In the genomic region with DNA sequence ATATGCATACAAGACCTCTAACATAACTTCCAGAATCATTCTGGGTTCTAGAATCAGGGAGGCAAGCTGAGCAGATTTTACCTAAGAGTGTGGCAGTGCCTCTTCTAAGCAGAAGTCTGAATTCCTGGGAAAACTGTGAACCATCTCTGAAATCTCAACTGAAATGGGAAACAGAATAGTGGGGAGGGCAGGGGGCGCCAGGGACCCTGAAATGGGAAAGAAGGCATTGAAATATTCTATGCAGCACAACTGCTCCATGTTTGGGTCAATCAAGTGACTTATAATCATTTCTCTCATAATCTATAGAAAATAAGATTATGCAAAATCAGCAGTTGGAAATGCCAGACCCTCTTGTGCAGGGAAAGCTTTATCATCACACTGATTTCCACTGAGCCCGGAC, we compare ENCODE assay signal across 1 cellular context.
TF ChIP-seq lines count a peak whose summit lies in the region.

No MANE protein-coding gene starts in this region.

TF ChIP-seq in SK-N-SH, 30 proteins besides CTCF, POLR2A, EP300 and RAD21 (continued from another document):
- TF ChIP-seq, protein P1, sequence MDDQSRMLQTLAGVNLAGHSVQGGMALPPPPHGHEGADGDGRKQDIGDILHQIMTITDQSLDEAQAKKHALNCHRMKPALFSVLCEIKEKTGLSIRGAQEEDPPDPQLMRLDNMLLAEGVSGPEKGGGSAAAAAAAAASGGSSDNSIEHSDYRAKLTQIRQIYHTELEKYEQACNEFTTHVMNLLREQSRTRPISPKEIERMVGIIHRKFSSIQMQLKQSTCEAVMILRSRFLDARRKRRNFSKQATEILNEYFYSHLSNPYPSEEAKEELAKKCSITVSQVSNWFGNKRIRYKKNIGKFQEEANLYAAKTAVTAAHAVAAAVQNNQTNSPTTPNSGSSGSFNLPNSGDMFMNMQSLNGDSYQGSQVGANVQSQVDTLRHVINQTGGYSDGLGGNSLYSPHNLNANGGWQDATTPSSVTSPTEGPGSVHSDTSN (IDR thresholded peaks at IDR 0.05), result no peak
- peak; percentile 28; the same call in 1 of the 2 replicates for TF ChIP-seq SMC3 (IDR thresholded peaks at IDR 0.05; ENCODE audit: low read depth, low read length)
- TF ChIP-seq REST (IDR thresholded peaks at IDR 0.05; ENCODE audit: low read depth, low read length), result no peak
